In the genomic region with DNA sequence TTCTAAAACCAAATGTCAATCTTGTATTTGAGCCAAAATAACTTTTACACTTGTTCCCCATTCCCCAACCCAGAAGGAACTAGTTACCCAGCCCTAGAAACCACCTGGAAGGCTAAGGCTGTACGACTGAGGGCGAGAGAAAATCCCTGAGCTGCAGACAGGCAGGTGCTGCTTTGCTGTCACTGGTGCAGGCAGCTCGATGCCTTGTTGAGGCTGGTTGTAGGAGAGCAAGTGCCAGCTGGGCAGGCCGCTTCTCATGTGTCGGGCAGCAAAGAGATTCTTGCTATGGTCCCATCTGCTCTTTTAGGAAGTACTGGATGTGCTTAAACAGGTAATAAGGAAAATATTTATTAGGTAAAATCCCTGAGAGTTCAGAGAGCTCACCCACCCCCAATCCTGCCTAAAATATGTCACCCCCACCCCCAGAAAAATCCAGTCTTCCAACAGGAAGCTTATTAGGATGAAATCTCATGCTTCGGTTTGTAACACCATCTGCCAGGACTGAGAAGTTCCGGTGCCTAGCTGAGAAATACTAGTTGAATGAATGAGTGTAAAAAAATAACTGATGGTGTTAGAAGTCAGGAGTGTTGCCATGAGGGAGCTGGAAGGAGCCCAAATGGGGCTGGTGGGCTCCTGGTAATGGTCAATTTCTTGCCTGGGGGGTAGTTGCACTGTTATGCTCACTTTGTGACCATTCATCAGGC, we compare ENCODE assay signal across 10 cellular contexts.
DNase-seq lines count a peak whose midpoint lies in the region; ATAC-seq and TF ChIP-seq lines count a peak whose summit lies in the region.
"Had no signal": no experiment of that assay in that cellular context is flagged by ENCODE, and none has a peak within 500 bp of the region (broad histone marks: within the 10 kb centered on the region; RNA-seq: fewer than 3 reads in every experiment).

No MANE protein-coding gene starts in this region.

- CTCF ChIA-PET in PC-3 (lab: Charles Lee): no interaction called here

- H3K27me3 ChIP-seq in BLaER1 treated with 17β-estradiol and CSF1 and Interleukin-3, amounts not matched to agents 10 nM and 100 nM: no peaks in the 10 kb centered on the region
- H3K27me3 ChIP-seq in PC-3 (ENCODE audit: low read length) (no peaks in the 10 kb centered on the region), left lung (no peaks in the 10 kb centered on the region)

- H3K27ac ChIP-seq in BLaER1 treated with 17β-estradiol and CSF1 and Interleukin-3, amounts not matched to agents 10 nM and 100 nM: peak overlapping the region in 8 of 11 experiments; percentile 11 to 64 (median 55); a peak in 15 of 22 replicates
- H3K27ac ChIP-seq in PC-3 (ENCODE audit: low read length): peak overlapping the region; percentile 94; the same call in 1 of the 2 replicates
- H3K27ac ChIP-seq in left lung: peak overlapping the region in 1 of 2 donors; percentile 21

- TF ChIP-seq CTCF in PC-3 (conservative IDR thresholded peaks at IDR 0.05; ENCODE audit: low read depth, low read length) (no peak), left lung (IDR thresholded peaks at IDR 0.05) (no peak)

- no peak overlapping the region for H2AFZ ChIP-seq in PC-3 (ENCODE audit: low read length)

- H3F3A ChIP-seq in PC-3 (ENCODE audit: low read length, unreplicated experiment): peaks cover 6% of the 10 kb centered on the region

- H3K4me3 ChIP-seq in BLaER1 treated with 17β-estradiol and CSF1 and Interleukin-3, amounts not matched to agents 10 nM and 100 nM: peak overlapping the region in 5 of 10 experiments; percentile 6 to 47 (median 41); a peak in 7 of 20 replicates
- H3K4me3 ChIP-seq in PC-3 (ENCODE audit: low read length) (no peak overlapping the region), left lung (no peak overlapping the region)

- H3K9ac ChIP-seq in BLaER1 treated with 17β-estradiol and CSF1 and Interleukin-3, amounts not matched to agents 10 nM and 100 nM: peak overlapping the region in 4 of 11 experiments; percentile 4 to 38 (median 15); a peak in 6 of 22 replicates
- H3K9ac ChIP-seq in PC-3 (ENCODE audit: low read length): no peak overlapping the region

- no TSS peak for BruUV-seq in PC-3 (replicated peaks; lab: Mats Ljungman, UMichigan)

- H3K9me2 ChIP-seq in PC-3 (replicated peaks; ENCODE audit: low read length): no peaks in the 10 kb centered on the region

- no peaks in the 10 kb centered on the region; a peak in 1 of 22 replicates for H3K9me3 ChIP-seq in BLaER1 treated with 17β-estradiol and CSF1 and Interleukin-3, amounts not matched to agents 10 nM and 100 nM (replicated peaks in 1 of 11)
- no peaks in the 10 kb centered on the region for H3K9me3 ChIP-seq in PC-3 (ENCODE audit: low read length)
- no peaks in the 10 kb centered on the region for H3K9me3 ChIP-seq in left lung

- H3K79me2 ChIP-seq in PC-3 (ENCODE audit: low read length): no peaks in the 10 kb centered on the region

- H3K36me3 ChIP-seq in BLaER1 treated with 17β-estradiol and CSF1 and Interleukin-3, amounts not matched to agents 10 nM and 100 nM: peaks cover 0 to 13% (median 0%) of the 10 kb centered on the region in 11 experiments; a peak in 5 of 22 replicates
- no peaks in the 10 kb centered on the region for H3K36me3 ChIP-seq in PC-3 (ENCODE audit: low read depth, low read length)
- peaks cover 0 to 5% of the 10 kb centered on the region in 2 donors for H3K36me3 ChIP-seq in left lung

- no peak for DNase-seq in PC-3
- DNase-seq in left lung: no peak
- DNase-seq in HPDE6-E6E7 (ENCODE audit: extremely low spot score): no peak
- DNase-seq in HuH-7.5 (ENCODE audit: low spot score): no peak
- no peak for DNase-seq in NCI-H526 (lab: John Stamatoyannopoulos, UW)
- DNase-seq: activated naive CD4-positive, alpha-beta T cell; NCI-H1417 treated with DMSO at 0.1 percent for 48 hours had no signal

- peaks cover 65 to 96% (median 89%) of the 10 kb centered on the region in 10 experiments for H3K4me1 ChIP-seq in BLaER1 treated with 17β-estradiol and CSF1 and Interleukin-3, amounts not matched to agents 10 nM and 100 nM
- peaks cover 21% of the 10 kb centered on the region for H3K4me1 ChIP-seq in PC-3 (ENCODE audit: insufficient read depth, low read length)
- H3K4me1 ChIP-seq in left lung: peaks cover 6 to 40% of the 10 kb centered on the region in 2 donors

- peak; percentile 8 for ATAC-seq in GM19438 (IDR thresholded peaks at IDR 0.05; ENCODE audit: low read depth, unreplicated experiment)
- ATAC-seq in PC-3: no peak
- peak; percentile 5 for ATAC-seq in left lung
- no peak for ATAC-seq in activated CD4-positive, CD25-positive, alpha-beta regulatory T cell treated with anti-CD3 and anti-CD28 coated beads, Interleukin-2, amount 50 U/mL, for 24 hours

- H4K20me1 ChIP-seq in BLaER1 treated with 17β-estradiol and CSF1 and Interleukin-3, amounts not matched to agents 10 nM and 100 nM: no peaks in the 10 kb centered on the region
- H4K20me1 ChIP-seq in PC-3 (ENCODE audit: low read length): no peaks in the 10 kb centered on the region

- peak overlapping the region; percentile 68 to 94 (median 88) for H3K4me2 ChIP-seq in BLaER1 treated with 17β-estradiol and CSF1 and Interleukin-3, amounts not matched to agents 10 nM and 100 nM
- peak overlapping the region; percentile 72; the same call in 1 of the 2 replicates for H3K4me2 ChIP-seq in PC-3 (ENCODE audit: low read length)

- intact Hi-C loops in PC-3 (cut with micrococcal nuclease): no loop called here
- intact Hi-C loops in left lung (cut with DNase I): no loop called here

- POLR2A ChIA-PET in PC-3 (lab: Charles Lee; ENCODE audit: unreplicated experiment): no interaction called here

Comparison
In these comparisons a context has a peak if more than half of its experiments do, and no peak if none do; other contexts are left out.
1. ATAC-seq: peak in GM19438 (single experiment) and left lung (single experiment); none in PC-3 (single experiment) and activated CD4-positive, CD25-positive, alpha-beta regulatory T cell treated with anti-CD3 and anti-CD28 coated beads, Interleukin-2, amount 50 U/mL, for 24 hours (0 of 2).